In genomic region chr1:165772739-165773138, GRCh38 we compare ENCODE assay signal across 1 cellular context.
TF ChIP-seq lines count a peak whose summit lies in the region.

No MANE protein-coding gene starts in this region.

TF ChIP-seq in HCT116, 20 proteins besides CTCF, POLR2A, EP300 and RAD21:
- TF ChIP-seq CBX3 (IDR thresholded peaks at IDR 0.05; ENCODE audit: low read depth), result no peak
- no peak for TF ChIP-seq POLR2AphosphoS5 (IDR thresholded peaks at IDR 0.05; ENCODE audit: low read depth, low read length)
- no peak for TF ChIP-seq JUND (IDR thresholded peaks at IDR 0.05)
- TF ChIP-seq FOSL1 (IDR thresholded peaks at IDR 0.05; ENCODE audit: low read depth), result no peak
- TF ChIP-seq ZNF274 (IDR thresholded peaks at IDR 0.05; ENCODE audit: low read depth, low read length), result no peak
- no peak for TF ChIP-seq YY1 (IDR thresholded peaks at IDR 0.05; ENCODE audit: extremely low read depth, insufficient replicate concordance, low read depth, low read length)
- TF ChIP-seq CEBPB (IDR thresholded peaks at IDR 0.05; ENCODE audit: low read depth), result no peak
